Comparison of ENCODE assay signal across 9 cellular contexts in the genomic region with DNA sequence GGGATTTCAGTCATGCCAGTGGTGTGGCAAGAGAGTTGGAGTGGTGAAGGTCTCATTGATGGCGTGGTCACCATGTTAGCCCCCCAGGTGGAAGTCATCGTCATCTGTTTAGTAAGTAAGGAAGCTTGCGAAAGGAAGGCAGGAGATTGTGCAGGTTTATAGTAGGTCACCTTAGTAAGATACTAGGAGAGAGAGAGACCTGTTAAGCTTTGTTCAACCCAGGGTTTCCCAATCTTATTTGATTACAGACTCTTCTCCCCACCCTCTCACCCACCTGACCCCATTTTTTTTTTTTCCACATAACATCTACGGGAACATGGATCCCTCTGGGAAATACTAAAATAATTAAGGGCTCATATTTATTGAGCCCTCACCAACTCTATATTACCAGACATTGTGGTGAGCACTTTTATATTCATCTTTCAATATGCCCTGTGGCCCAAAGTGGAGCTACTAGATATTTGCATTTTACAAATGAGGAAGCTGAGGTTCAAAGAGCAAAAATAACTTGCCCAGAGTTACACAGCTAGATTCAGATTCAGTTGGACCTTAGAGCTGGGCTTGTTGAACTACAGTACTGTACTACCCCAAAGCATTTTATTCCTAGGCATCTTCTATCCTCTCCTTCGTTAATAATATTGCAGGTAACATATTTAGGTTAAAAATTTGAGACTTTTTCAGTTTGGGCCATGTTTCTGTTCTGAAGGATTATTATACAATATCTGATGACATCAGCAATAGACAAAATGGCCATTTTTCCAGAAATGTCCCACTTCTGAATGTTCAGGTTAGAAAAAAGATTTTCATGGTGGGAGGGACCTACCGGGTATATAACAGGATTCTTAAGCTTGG. TPM values are rescaled to one million over a fixed set of nuclear protein-coding genes. Genes with fewer than 3 reads are reported as not detected.
DNase-seq lines count a peak whose midpoint lies in the region; ATAC-seq and TF ChIP-seq lines count a peak whose summit lies in the region.
"Had no signal": no experiment of that assay in that cellular context is flagged by ENCODE, and none has a peak within 500 bp of the region (broad histone marks: within the 10 kb centered on the region; RNA-seq: fewer than 3 reads in every experiment).

No MANE protein-coding gene starts in this region.

- DNase-seq in CD1c-positive myeloid dendritic cell (ENCODE audit: extremely low spot score) = peak; percentile 17
- DNase-seq in NCI-H526 treated with DMSO at 0.1 percent for 48 hours (lab: John Stamatoyannopoulos, UW) = peak; percentile 55
- DNase-seq in cerebellar nuclear complex (lab: John Stamatoyannopoulos, UW) = no peak
- DNase-seq in NCI-H128 (lab: John Stamatoyannopoulos, UW; ENCODE audit: unreplicated experiment) = no peak
- no peak for DNase-seq in left ventricle myocardium inferior
- no peak for DNase-seq in NCI-H510A (lab: John Stamatoyannopoulos, UW)
- DNase-seq: stimulated activated naive CD8-positive, alpha-beta T cell treated with anti-CD3 and anti-CD28 coated beads, Interleukin-15, amount 100 ng/mL, for 72 hours had no signal

- H3K27ac ChIP-seq in left ventricle myocardium inferior (replicated peaks) = no peak overlapping the region

- H3K4me3 ChIP-seq in left ventricle myocardium inferior = no peak overlapping the region

- peaks cover 43% of the 10 kb centered on the region for H3K4me1 ChIP-seq in left ventricle myocardium inferior

- no peak for TF ChIP-seq CTCF in left ventricle myocardium inferior (IDR thresholded peaks at IDR 0.05; ENCODE audit: borderline replicate concordance)

- no peaks in the 10 kb centered on the region for H3K27me3 ChIP-seq in left ventricle myocardium inferior (ENCODE audit: low read depth)

- intact Hi-C loops in left ventricle myocardium inferior (cut with micrococcal nuclease) = no loop called here

- ATAC-seq in GM19395 (IDR thresholded peaks at IDR 0.05; ENCODE audit: unreplicated experiment) (peak; percentile 85), HG02981 (IDR thresholded peaks at IDR 0.05; ENCODE audit: unreplicated experiment) (peak; percentile 92)
- ATAC-seq: stimulated activated naive CD8-positive, alpha-beta T cell treated with anti-CD3 and anti-CD28 coated beads, Interleukin-15, amount 100 ng/mL, for 72 hours had no signal

- H3K9me3 ChIP-seq in left ventricle myocardium inferior (replicated peaks) = no peaks in the 10 kb centered on the region

- H3K36me3 ChIP-seq in left ventricle myocardium inferior = peaks cover 61% of the 10 kb centered on the region

RNA-seq across cellular contexts. Expression of gene PRXL2A, which starts 13.2 kb away (rescaled TPM):
- total RNA-seq in left ventricle myocardium inferior = 101 TPM

RNA-seq across cellular contexts. Expression of gene TSPAN14, which starts 32.5 kb away (rescaled TPM):
- total RNA-seq in left ventricle myocardium inferior = 33.4 TPM

Comparison
In these comparisons a context has a peak if more than half of its experiments do, and no peak if none do; other contexts are left out.
1. DNase-seq: peak in CD1c-positive myeloid dendritic cell (single experiment) and NCI-H526 treated with DMSO at 0.1 percent for 48 hours (single experiment); none in cerebellar nuclear complex (0 of 2), NCI-H128 (single experiment), left ventricle myocardium inferior (single experiment) and NCI-H510A (single experiment).